ENCODE assay signal across 25 cellular contexts in genomic region chr21:31682625-31683024, GRCh38.
"Had no signal": no experiment of that assay in that cellular context is flagged by ENCODE, and none has a peak within 500 bp of the region (broad histone marks: within the 10 kb centered on the region; RNA-seq: fewer than 3 reads in every experiment).

No MANE protein-coding gene starts in this region.

- H3K4me3 ChIP-seq: breast epithelium, coronary artery, esophagus squamous epithelium, heart right ventricle, lower lobe of right lung, mucosa of descending colon, stomach, suprapubic skin, tibial nerve had no signal

- DNase-seq: activated CD4-positive, alpha-beta memory T cell treated with anti-CD3 and anti-CD28 coated beads for 36 hours; activated CD4-positive, alpha-beta T cell treated with anti-CD3 and anti-CD28 coated beads for 48 hours; activated gamma-delta T cell; activated naive CD4-positive, alpha-beta T cell treated with anti-CD3 and anti-CD28 coated beads, Interleukin-2, amount 50 U/mL, for 16 hours; activated naive CD8-positive, alpha-beta T cell treated with anti-CD3 and anti-CD28 coated beads, Interleukin-2, amount 50 U/mL, for 24 hours; aorta; endodermal cell; esophagus squamous epithelium; heart right ventricle; lower lobe of right lung; mesendoderm; mucosa of descending colon; nephron progenitor cell; nucleus accumbens; posterior cingulate gyrus; small intestine; stimulated activated CD4-positive, alpha-beta T cell treated with anti-CD3 and anti-CD28 coated beads, Interleukin-2, amount 100 ng/mL, for 24 hours; stomach had no signal

- H3K27me3 Mint-ChIP-seq: activated CD4-positive, alpha-beta memory T cell treated with anti-CD3 and anti-CD28 coated beads for 36 hours; activated naive CD8-positive, alpha-beta T cell treated with anti-CD3 and anti-CD28 coated beads, Interleukin-2, amount 50 U/mL, for 24 hours; central memory CD8-positive, alpha-beta T cell; stimulated activated memory B cell treated with anti-CD40 and anti-IgM and Interleukin-4, amounts not matched to agents 10 μg/mL and 1 μg/mL and 100 μg/mL, for 72 hours had no signal

- H3K4me1 ChIP-seq: breast epithelium, esophagus squamous epithelium, lower lobe of right lung, suprapubic skin, tibial nerve had no signal

- H3K4me1 Mint-ChIP-seq: activated naive CD8-positive, alpha-beta T cell treated with anti-CD3 and anti-CD28 coated beads, Interleukin-2, amount 50 U/mL, for 24 hours; central memory CD8-positive, alpha-beta T cell; endodermal cell; nephron progenitor cell; stimulated activated memory B cell treated with anti-CD40 and anti-IgM and Interleukin-4, amounts not matched to agents 10 μg/mL and 1 μg/mL and 100 μg/mL, for 72 hours had no signal

- H3K27ac ChIP-seq: breast epithelium, coronary artery, esophagus squamous epithelium, heart right ventricle, lower lobe of right lung, stomach, suprapubic skin, tibial nerve had no signal

- H3K9me3 Mint-ChIP-seq: activated CD4-positive, alpha-beta memory T cell treated with anti-CD3 and anti-CD28 coated beads for 36 hours; activated naive CD8-positive, alpha-beta T cell treated with anti-CD3 and anti-CD28 coated beads, Interleukin-2, amount 50 U/mL, for 24 hours; activated T-helper 1 cell treated with anti-CD3 and anti-CD28 coated beads, Interleukin-12 subunit alpha, Interleukin-12 subunit beta, Interleukin-2, Interleukin-4 antibody, amounts not matched to agents 30 ng/mL and 10 ng/mL and 1 ng/mL, durations not matched to agents 14 hours and 24 hours and 36 hours; central memory CD8-positive, alpha-beta T cell; endodermal cell; nephron progenitor cell; stimulated activated memory B cell treated with anti-CD40 and anti-IgM and Interleukin-4, amounts not matched to agents 10 μg/mL and 1 μg/mL and 100 μg/mL, for 72 hours had no signal

- H3K27ac Mint-ChIP-seq: activated CD4-positive, alpha-beta memory T cell treated with anti-CD3 and anti-CD28 coated beads for 36 hours; activated naive CD8-positive, alpha-beta T cell treated with anti-CD3 and anti-CD28 coated beads, Interleukin-2, amount 50 U/mL, for 24 hours; activated T-helper 1 cell treated with anti-CD3 and anti-CD28 coated beads, Interleukin-12 subunit alpha, Interleukin-12 subunit beta, Interleukin-2, Interleukin-4 antibody, amounts not matched to agents 30 ng/mL and 10 ng/mL and 1 ng/mL, durations not matched to agents 14 hours and 24 hours and 36 hours; endodermal cell; nephron progenitor cell; stimulated activated memory B cell treated with anti-CD40 and anti-IgM and Interleukin-4, amounts not matched to agents 10 μg/mL and 1 μg/mL and 100 μg/mL, for 72 hours had no signal

- H3K4me3 Mint-ChIP-seq: activated CD4-positive, alpha-beta memory T cell treated with anti-CD3 and anti-CD28 coated beads for 36 hours; activated naive CD8-positive, alpha-beta T cell treated with anti-CD3 and anti-CD28 coated beads, Interleukin-2, amount 50 U/mL, for 24 hours; activated T-helper 1 cell treated with anti-CD3 and anti-CD28 coated beads, Interleukin-12 subunit alpha, Interleukin-12 subunit beta, Interleukin-2, Interleukin-4 antibody, amounts not matched to agents 30 ng/mL and 10 ng/mL and 1 ng/mL, durations not matched to agents 14 hours and 24 hours and 36 hours; central memory CD8-positive, alpha-beta T cell; endodermal cell; nephron progenitor cell; stimulated activated memory B cell treated with anti-CD40 and anti-IgM and Interleukin-4, amounts not matched to agents 10 μg/mL and 1 μg/mL and 100 μg/mL, for 72 hours had no signal

- H3K27me3 ChIP-seq: breast epithelium, esophagus squamous epithelium, heart right ventricle, stomach, suprapubic skin, tibial nerve had no signal

- H3K9me3 ChIP-seq: breast epithelium, esophagus squamous epithelium, heart right ventricle, lower lobe of right lung, mucosa of descending colon, stomach, suprapubic skin, tibial nerve had no signal
